ENCODE assay signal across 8 cellular contexts in genomic region chr13:28138012-28138755, GRCh38. TPM values are rescaled to one million over a fixed set of nuclear protein-coding genes. Genes with fewer than 3 reads are reported as not detected.
DNase-seq lines count a peak whose midpoint lies in the region; TF ChIP-seq lines count a peak whose summit lies in the region.

Gene PAN3 (plus strand): TSS chr13:28138545. CDS start chr13:28138658, 113 bp downstream.

- H2BK5ac ChIP-seq in neuronal stem cell (ENCODE audit: low read length) = peak within 1 kb of the TSS; percentile 98

- H2AFZ ChIP-seq in Loucy (ENCODE audit: low read length) (peak within 1 kb of the TSS; percentile 70), neuronal stem cell (ENCODE audit: low read length) (peak within 1 kb of the TSS; percentile 97)

- H2BK12ac ChIP-seq in neuronal stem cell (ENCODE audit: low read length) = no peak within 1 kb of the TSS

- peaks cover 45% of the 10 kb centered on the region for H3K4me1 ChIP-seq in Loucy (ENCODE audit: insufficient read depth, low read length, poor library complexity, severe bottlenecking)
- H3K4me1 ChIP-seq in SJSA1 (replicated peaks) = peaks cover 4% of the 10 kb centered on the region; the same call in 1 of the 2 replicates
- peaks cover 0 to 6% of the 10 kb centered on the region in 2 donors for H3K4me1 ChIP-seq in neuronal stem cell (ENCODE audit: control insufficient read depth in 2 of 2, insufficient read depth in 1 of 2, low read depth in 1 of 2, low read length in 2 of 2)

- peak within 1 kb of the TSS; percentile 76 for H3K4ac ChIP-seq in neuronal stem cell (ENCODE audit: low read length)

- H3K27me3 ChIP-seq in Loucy (ENCODE audit: insufficient read depth, low read length, poor library complexity, severe bottlenecking) (no peaks in the 10 kb centered on the region), SJSA1 (replicated peaks) (no peaks in the 10 kb centered on the region), neuronal stem cell (ENCODE audit: control insufficient read depth in 3 of 3, insufficient read depth in 3 of 3, low read depth in 1 of 3, low read length in 3 of 3) (no peaks in the 10 kb centered on the region)

- no CpG with 5 or more reads among the region's 84 CpGs for WGBS in neuronal stem cell (ENCODE audit: extremely low coverage in 2 of 2, insufficient read length in 2 of 2, insufficient replicate concordance in 1 of 2), 2 donors

- H3K9me3 ChIP-seq in Loucy (ENCODE audit: insufficient read depth, low read depth, low read length) = no peaks in the 10 kb centered on the region
- H3K9me3 ChIP-seq in SJSA1 (replicated peaks) = no peaks in the 10 kb centered on the region
- H3K9me3 ChIP-seq in neuronal stem cell (replicated peaks in 1 of 2; ENCODE audit: control insufficient read depth in 2 of 2, insufficient read depth in 1 of 2, low read depth in 1 of 2, low read length in 2 of 2) = no peaks in the 10 kb centered on the region

- H3K9ac ChIP-seq in Loucy (ENCODE audit: low read depth, low read length, poor library complexity, severe bottlenecking) (peak within 1 kb of the TSS; percentile 99), neuronal stem cell (ENCODE audit: low read depth, low read length, poor library complexity) (peak within 1 kb of the TSS; percentile 88)

- H2BK120ac ChIP-seq in neuronal stem cell (ENCODE audit: low read depth, low read length) = no peak within 1 kb of the TSS

- peaks cover 40% of the 10 kb centered on the region for H4K20me1 ChIP-seq in Loucy (ENCODE audit: insufficient read depth, low read length, poor library complexity, severe bottlenecking)

- no peak for TF ChIP-seq CTCF in Loucy (conservative IDR thresholded peaks at IDR 0.05; ENCODE audit: low read length)
- no peak for TF ChIP-seq CTCF in subcutaneous adipose tissue (IDR thresholded peaks at IDR 0.05; ENCODE audit: low read depth)

- H3K36me3 ChIP-seq in Loucy (ENCODE audit: insufficient read depth, low read length) = no peaks in the 10 kb centered on the region
- H3K36me3 ChIP-seq in SJSA1 = peaks cover 8% of the 10 kb centered on the region
- no peaks in the 10 kb centered on the region for H3K36me3 ChIP-seq in neuronal stem cell (replicated peaks in 1 of 2; ENCODE audit: control insufficient read depth in 2 of 2, insufficient read depth in 2 of 2, low read length in 2 of 2)

- no peak within 1 kb of the TSS for H4K8ac ChIP-seq in neuronal stem cell (ENCODE audit: low read depth, low read length)

- H3K79me1 ChIP-seq in neuronal stem cell (ENCODE audit: low read depth, low read length) = no peaks in the 10 kb centered on the region

- peak within 1 kb of the TSS; percentile 97 for H3K18ac ChIP-seq in neuronal stem cell (ENCODE audit: low read length)

- peak within 1 kb of the TSS; percentile 65 for H3K23ac ChIP-seq in neuronal stem cell (ENCODE audit: low read depth, low read length, poor library complexity)

- H3K79me2 ChIP-seq in Loucy (ENCODE audit: insufficient read depth, low read length) = peaks cover 63% of the 10 kb centered on the region

- H2AK5ac ChIP-seq in neuronal stem cell (ENCODE audit: low read depth, low read length) = peak within 1 kb of the TSS; percentile 70

- H3K27ac ChIP-seq in SJSA1 = peak within 1 kb of the TSS; percentile 95
- peak within 1 kb of the TSS; percentile 97 for H3K27ac ChIP-seq in neuronal stem cell (replicated peaks; ENCODE audit: low read length)

- peak within 1 kb of the TSS; percentile 95 for H3K4me3 ChIP-seq in Loucy (ENCODE audit: low read length, poor library complexity, severe bottlenecking)
- H3K4me3 ChIP-seq in SJSA1 = peak within 1 kb of the TSS; percentile 77
- H3K4me3 ChIP-seq in neuronal stem cell (ENCODE audit: low read length in 2 of 2) = peak within 1 kb of the TSS; percentile 67 to 89

- DNase-seq in ELR (ENCODE audit: low read depth) (peak; percentile 92), GOT3 (lab: John Stamatoyannopoulos, UW) (peak; percentile 36), SJSA1 (ENCODE audit: low read depth in 1 of 2, low spot score in 2 of 2) (peak; percentile 83 to 89), foreskin melanocyte (peak; percentile 88), neuronal stem cell (ENCODE audit: low spot score) (peak; percentile 85)
- peak; percentile 75 to 88 (median 80) for DNase-seq in activated naive CD4-positive, alpha-beta T cell (lab: John Stamatoyannopoulos, UW)

- H3F3A ChIP-seq in Loucy (ENCODE audit: low read depth) = 0 out of 2 replicates have a peak, but pooled peaks cover 4% of the 10 kb centered on the region

- H3K9me2 ChIP-seq in Loucy (replicated peaks; ENCODE audit: low read depth, low read length) = no peaks in the 10 kb centered on the region

- H4K91ac ChIP-seq in neuronal stem cell (ENCODE audit: low read depth, low read length, poor library complexity) = no peak within 1 kb of the TSS

- peak within 1 kb of the TSS; percentile 81 for H2BK15ac ChIP-seq in neuronal stem cell (ENCODE audit: low read length)

- peak within 1 kb of the TSS; percentile 93 for H3K4me2 ChIP-seq in Loucy (ENCODE audit: low read depth, low read length, poor library complexity, severe bottlenecking)
- peak within 1 kb of the TSS; percentile 53 for H3K4me2 ChIP-seq in neuronal stem cell (ENCODE audit: insufficient read depth, low read length, poor library complexity, severe bottlenecking)

- no peak within 1 kb of the TSS for H3K14ac ChIP-seq in neuronal stem cell (ENCODE audit: low read length)

RNA-seq across cellular contexts. Expression of gene PAN3, which starts in this region (rescaled TPM):
- 7.3 and 8.1 TPM in 2 replicates for total RNA-seq in SJSA1 (2014; rRNA removed; shearing (Covaris generic))
- polyA plus RNA-seq in neuronal stem cell (2013, experiment 1 of 2) = 19.3 TPM
- polyA plus RNA-seq in neuronal stem cell (2013, experiment 2 of 2) = 19.3 TPM
- total RNA-seq in subcutaneous adipose tissue = 10 to 100 TPM; 36.0 to 46.3 (median 44.0) TPM

Comparison
In these comparisons a context has a peak if more than half of its experiments do, and no peak if none do; other contexts are left out.
1. Peak in every context shown above with its lines: DNase-seq, H3K4me3 ChIP-seq and H3K27ac ChIP-seq.
2. DNase-seq: peak in every context shown above with its lines; median percentile 92 in ELR; 88 in foreskin melanocyte; 86 in SJSA1; 85 in neuronal stem cell; 80 in activated naive CD4-positive, alpha-beta T cell; 36 in GOT3.